8 cellular contexts compared by ENCODE assay signal in genomic region chr17:75047398-75048098, GRCh38. TPM values are rescaled to one million over a fixed set of nuclear protein-coding genes. Genes with fewer than 3 reads are reported as not detected.
A peak's percentile ranks its signal among the peaks of the same experiment; 100 is the strongest.
DNase-seq lines count a peak whose midpoint lies in the region; ATAC-seq and TF ChIP-seq lines count a peak whose summit lies in the region.

No MANE protein-coding gene starts in this region.

- peak overlapping the region; percentile 90 for H3K27ac Mint-ChIP-seq in activated T-helper 17 cell treated with anti-CD3 and anti-CD28 coated beads, Interleukin-2, amount 50 U/mL, for 72 hours

- H3K4me3 ChIP-seq in AG04450 (ENCODE audit: low read depth, low read length) (peak overlapping the region; percentile 98), HUES6 (ENCODE audit: low read depth, low read length) (peak overlapping the region; percentile 86), parathyroid adenoma (ENCODE audit: low read depth, low read length) (peak overlapping the region; percentile 48)

- peaks cover 24% of the 10 kb centered on the region for H3K4me1 ChIP-seq in HUES6 (ENCODE audit: control insufficient read depth, insufficient read depth, low read length)
- H3K4me1 ChIP-seq in parathyroid adenoma, result peaks cover 4% of the 10 kb centered on the region

- no peaks in the 10 kb centered on the region for H3K79me2 ChIP-seq in parathyroid adenoma

- H3K36me3 Mint-ChIP-seq in activated T-helper 17 cell treated with anti-CD3 and anti-CD28 coated beads, Interleukin-2, amount 50 U/mL, for 72 hours (ENCODE audit: low read depth), result peaks cover 48% of the 10 kb centered on the region

- H3K9me3 ChIP-seq in AG04450 (ENCODE audit: control insufficient read depth, insufficient read depth, low read length) (no peaks in the 10 kb centered on the region; the same call in 1 of the 2 replicates), HUES6 (ENCODE audit: control insufficient read depth, insufficient read depth, low read depth, low read length) (no peaks in the 10 kb centered on the region), parathyroid adenoma (ENCODE audit: control insufficient read depth, low read length) (no peaks in the 10 kb centered on the region)

- H3K36me3 ChIP-seq in HUES6 (ENCODE audit: control insufficient read depth, insufficient read depth, low read length) (peaks cover 32% of the 10 kb centered on the region), parathyroid adenoma (ENCODE audit: control insufficient read depth, insufficient read depth, low read length) (no peaks in the 10 kb centered on the region)

- peak overlapping the region; percentile 85 for H2AFZ ChIP-seq in parathyroid adenoma

- H3K4me3 Mint-ChIP-seq in activated T-helper 17 cell treated with anti-CD3 and anti-CD28 coated beads, Interleukin-2, amount 50 U/mL, for 72 hours, result peak overlapping the region; percentile 92

- DNase-seq in AG04450 (ENCODE audit: low read depth, low spot score) (no peak), globus pallidus (ENCODE audit: low spot score) (peak; percentile 24), AML-193 (lab: John Stamatoyannopoulos, UW) (no peak), posterior cingulate gyrus (no peak)

- CTCF ChIA-PET in AG04450 (lab: Charles Lee), result interaction anchor here (1.2 to 1.3 kb wide), 2 partner anchors 98 to 124 kb away, joined by 3 to 7 read pairs; no protein-coding TSS in a partner anchor

- intact Hi-C loops in posterior cingulate gyrus (cut with DNase I), result no loop called here

- H3K27ac ChIP-seq in AG04450 (ENCODE audit: low read depth, low read length) (no peak overlapping the region), HUES6 (ENCODE audit: low read depth, low read length) (peak overlapping the region; percentile 45; the same call in 1 of the 2 replicates), parathyroid adenoma (no peak overlapping the region)

- peak; percentile 7 for ATAC-seq in GM19372 (IDR thresholded peaks at IDR 0.05; ENCODE audit: low read depth, unreplicated experiment)
- ATAC-seq in activated T-helper 17 cell treated with anti-CD3 and anti-CD28 coated beads, Interleukin-2, amount 50 U/mL, for 72 hours (replicated peaks), result peak; percentile 3

- no peaks in the 10 kb centered on the region for H3K9me3 Mint-ChIP-seq in activated T-helper 17 cell treated with anti-CD3 and anti-CD28 coated beads, Interleukin-2, amount 50 U/mL, for 72 hours

- TF ChIP-seq CTCF in AG04450 (IDR thresholded peaks at IDR 0.05; ENCODE audit: low read depth, low read length) (no peak), parathyroid adenoma (IDR thresholded peaks at IDR 0.05) (no peak)

- POLR2A ChIA-PET in AG04450 (lab: Yijun Ruan, JAX), result interaction anchor here (0.6 to 1.0 kb wide), 3 partner anchors 13 to 85 kb away, joined by 3 to 4 read pairs (median 4); partner anchors contain the start of gene MRPL58

- H3K27me3 ChIP-seq in AG04450 (ENCODE audit: control insufficient read depth, insufficient read depth, low read length) (no peaks in the 10 kb centered on the region), HUES6 (ENCODE audit: control insufficient read depth, insufficient read depth, low read length) (no peaks in the 10 kb centered on the region), parathyroid adenoma (ENCODE audit: control insufficient read depth, insufficient read depth, low read length) (no peaks in the 10 kb centered on the region)

- no peaks in the 10 kb centered on the region for H3K27me3 Mint-ChIP-seq in activated T-helper 17 cell treated with anti-CD3 and anti-CD28 coated beads, Interleukin-2, amount 50 U/mL, for 72 hours

- peaks cover 16% of the 10 kb centered on the region for H3K4me1 Mint-ChIP-seq in activated T-helper 17 cell treated with anti-CD3 and anti-CD28 coated beads, Interleukin-2, amount 50 U/mL, for 72 hours

- H3K9ac ChIP-seq in HUES6 (ENCODE audit: low read length) (peak overlapping the region; percentile 89), parathyroid adenoma (no peak overlapping the region)

- peak overlapping the region; percentile 51 for H3K4me2 ChIP-seq in parathyroid adenoma (ENCODE audit: low read length)

RNA-seq across cellular contexts. Expression of gene KCTD2, which starts 0.5 kb away (rescaled TPM):
- 29.8 and 36.0 TPM in 2 replicates for polyA plus RNA-seq in AG04450 (2011; rRNA removed)
- 24.4 and 28.5 TPM in 2 replicates for polyA minus RNA-seq in AG04450 (2011; rRNA and poly(A)+ RNA removed)
- total RNA-seq in activated T-helper 17 cell treated with anti-CD3 and anti-CD28 coated beads, Interleukin-2, amount 50 U/mL, for 72 hours, result 10 to 100 TPM; 21.3 to 22.1 TPM

RNA-seq across cellular contexts. Expression of gene ATP5PD, which starts 0.8 kb away (rescaled TPM):
- polyA plus RNA-seq in AG04450 (2011; rRNA removed), result 281 and 292 TPM in 2 replicates
- polyA minus RNA-seq in AG04450 (2011; rRNA and poly(A)+ RNA removed), result 134 and 174 TPM in 2 replicates
- total RNA-seq in activated T-helper 17 cell treated with anti-CD3 and anti-CD28 coated beads, Interleukin-2, amount 50 U/mL, for 72 hours, result 100 to 1,000 TPM; 164 to 216 TPM

RNA-seq across cellular contexts. Expression of gene MRPL58, which starts 35.1 kb away (rescaled TPM):
- polyA plus RNA-seq in AG04450 (2011; rRNA removed), result 48.5 and 53.7 TPM in 2 replicates
- 14.7 and 16.9 TPM in 2 replicates for polyA minus RNA-seq in AG04450 (2011; rRNA and poly(A)+ RNA removed)
- total RNA-seq in activated T-helper 17 cell treated with anti-CD3 and anti-CD28 coated beads, Interleukin-2, amount 50 U/mL, for 72 hours, result 10 to 100 TPM; 25.4 to 48.2 TPM

RNA-seq across cellular contexts. Expression of gene SLC16A5, which starts 40.2 kb away (rescaled TPM):
- polyA plus RNA-seq in AG04450 (2011; rRNA removed), result 2.9 and 3.6 TPM in 2 replicates
- 3.6 and 4.4 TPM in 2 replicates for polyA minus RNA-seq in AG04450 (2011; rRNA and poly(A)+ RNA removed)
- total RNA-seq in activated T-helper 17 cell treated with anti-CD3 and anti-CD28 coated beads, Interleukin-2, amount 50 U/mL, for 72 hours, result 10 to 100 TPM in 1 of 2 donors, 1 to 10 TPM in 1; 5.4 to 14.6 TPM

Comparison
In these comparisons a context has a peak if more than half of its experiments do, and no peak if none do; other contexts are left out.
1. H3K4me3 ChIP-seq: peak in every context shown above with its lines; median percentile 98 in AG04450; 86 in HUES6; 48 in parathyroid adenoma.